ENCODE assay signal across 8 cellular contexts in genomic region chr12:122421815-122422737, GRCh38. TPM values are rescaled to one million over a fixed set of nuclear protein-coding genes. Genes with fewer than 3 reads are reported as not detected.
DNase-seq lines count a peak whose midpoint lies in the region; ATAC-seq, FAIRE-seq and TF ChIP-seq lines count a peak whose summit lies in the region.

TSS of gene CLIP1 (minus strand) at chr12:122422669. CDS start at chr12:122380452, 42,217 bp downstream.

- no peak for TF ChIP-seq EP300 in A549 (IDR thresholded peaks at IDR 0.05)

- H3K9me3 ChIP-seq in A549 (no peaks in the 10 kb centered on the region), endodermal cell (ENCODE audit: control insufficient read depth, low read length) (no peaks in the 10 kb centered on the region), mesodermal cell (ENCODE audit: control insufficient read depth, low read length) (no peaks in the 10 kb centered on the region)

- POLR2A ChIA-PET in A549 (lab: Yijun Ruan, JAX), result interaction anchor here (0.6 to 3.2 kb wide), 7 partner anchors 15 to 105 kb away, joined by 3 to 55 read pairs (median 3); partner anchors contain the start of genes KNTC1 and RSRC2

- TF ChIP-seq POLR2A in A549 (IDR thresholded peaks at IDR 0.05; ENCODE audit: low read length) (peak; percentile 45; the same call in 1 of the 2 replicates), GM15510 (IDR thresholded peaks at IDR 0.05; ENCODE audit: borderline replicate concordance, extremely low read depth, insufficient read length) (peak; percentile 70)

- TF ChIP-seq RAD21 in A549 (conservative IDR thresholded peaks at IDR 0.05 in 1 of 2, IDR thresholded peaks at IDR 0.05 in 1 of 2), result peak; percentile 58 to 78

- H3K9ac ChIP-seq in endodermal cell (ENCODE audit: extremely low read depth, low read length, poor library complexity, severe bottlenecking), result peak within 1 kb of the TSS; percentile 97

- H3K36me3 ChIP-seq in endodermal cell (ENCODE audit: control insufficient read depth, insufficient read depth, low read length), result peaks cover 1% of the 10 kb centered on the region
- no peaks in the 10 kb centered on the region for H3K36me3 ChIP-seq in mesodermal cell (ENCODE audit: control insufficient read depth, insufficient read depth, low read length)

- H3K27ac Mint-ChIP-seq in endodermal cell, result peak within 1 kb of the TSS; percentile 99

- no peaks in the 10 kb centered on the region for H3K9me3 Mint-ChIP-seq in endodermal cell

- peak within 1 kb of the TSS; percentile 79 for H3K4me3 ChIP-seq in A549
- peak within 1 kb of the TSS; percentile 96 for H3K4me3 ChIP-seq in endodermal cell (ENCODE audit: low read length)
- peak within 1 kb of the TSS; percentile 79 for H3K4me3 ChIP-seq in mesodermal cell (ENCODE audit: extremely low read depth, insufficient read depth, low read length, poor library complexity, severe bottlenecking)

- FAIRE-seq in A549 (lab: Jason Lieb, UNC), result no peak

- no peaks in the 10 kb centered on the region for H3K27me3 ChIP-seq in endodermal cell (ENCODE audit: control insufficient read depth, insufficient read depth, low read length, poor library complexity, severe bottlenecking)

- TF ChIP-seq CTCF in A549 (IDR thresholded peaks at IDR 0.05) (peak; percentile 60), endodermal cell (conservative IDR thresholded peaks at IDR 0.05) (peak; percentile 69)

- WGBS in A549 (ENCODE audit: missing lambda C conversion rate), result 2% methylated on average over 31 of the region's 120 CpGs
- 0% methylated on average over 21 to 120 of the region's 120 CpGs for WGBS in endodermal cell (ENCODE audit: insufficient coverage in 1 of 2, insufficient read length in 1 of 2), 2 experiments
- 0% methylated on average over 75 to 92 of the region's 120 CpGs for WGBS in mesodermal cell (ENCODE audit: insufficient coverage in 2 of 2), 2 experiments

- DNase-seq in A549 (ENCODE audit: low read depth in 1 of 2, low spot score in 1 of 2), result peak; percentile 40 to 79
- DNase-seq in NCI-H510A treated with DMSO at 0.1 percent for 48 hours (lab: John Stamatoyannopoulos, UW), result peak; percentile 61
- DNase-seq in activated CD8-positive, alpha-beta memory T cell treated with anti-CD3 and anti-CD28 coated beads for 48 hours (ENCODE audit: low read depth in 2 of 3, low spot score in 2 of 3), result peak in 2 of 3 experiments; percentile 40 to 43
- DNase-seq in endodermal cell, result peak; percentile 92
- peak; percentile 12 to 16 for DNase-seq in stimulated activated CD8-positive, alpha-beta memory T cell treated with anti-CD3 and anti-CD28 coated beads, Interleukin-7, amount 100 ng/mL, for 1 hour (ENCODE audit: low read depth in 2 of 2)

- H3K27ac ChIP-seq in A549 (peak within 1 kb of the TSS; percentile 100), endodermal cell (ENCODE audit: low read depth, low read length) (peak within 1 kb of the TSS; percentile 99), mesodermal cell (ENCODE audit: low read depth, low read length, severe bottlenecking) (peak within 1 kb of the TSS; percentile 97)

- CTCF ChIA-PET in A549 (lab: Yijun Ruan, JAX), result interaction anchor here (0.7 to 5.0 kb wide), 15 partner anchors 9 to 66 kb away, joined by 3 to 79 read pairs (median 3); no protein-coding TSS in a partner anchor

- H3K4me1 ChIP-seq in A549 (peaks cover 48% of the 10 kb centered on the region), endodermal cell (ENCODE audit: control insufficient read depth, insufficient read depth, low read length) (peaks cover 3% of the 10 kb centered on the region), mesodermal cell (ENCODE audit: control insufficient read depth, insufficient read depth, low read length, poor library complexity, severe bottlenecking) (peaks cover 16% of the 10 kb centered on the region)

- peak within 1 kb of the TSS; percentile 87 for H3K4me2 ChIP-seq in A549

- peaks cover 20% of the 10 kb centered on the region for H3K4me1 Mint-ChIP-seq in endodermal cell

- H3K27me3 Mint-ChIP-seq in endodermal cell (ENCODE audit: insufficient read depth), result no peaks in the 10 kb centered on the region

- H3K4me3 Mint-ChIP-seq in endodermal cell, result peak within 1 kb of the TSS; percentile 85

- ATAC-seq in A549, result peak; percentile 80 to 86
- peak; percentile 49 for ATAC-seq in HG02973 (IDR thresholded peaks at IDR 0.05; ENCODE audit: unreplicated experiment)

- H3K36me3 Mint-ChIP-seq in endodermal cell (ENCODE audit: low read depth), result no peaks in the 10 kb centered on the region

TF ChIP-seq in A549, 52 proteins besides CTCF, POLR2A, EP300 and RAD21:
- TF ChIP-seq MAX (IDR thresholded peaks at IDR 0.05), result peak; percentile 32
- TF ChIP-seq HOXB5 (CRISPR knock-in tag; IDR thresholded peaks at IDR 0.05), result no peak
- TF ChIP-seq CHD4 (IDR thresholded peaks at IDR 0.05; ENCODE audit: borderline replicate concordance), result no peak
- peak; percentile 68 for TF ChIP-seq PHF8 (IDR thresholded peaks at IDR 0.05; ENCODE audit: borderline replicate concordance, low read depth)
- peak; percentile 59 for TF ChIP-seq SMC3 (IDR thresholded peaks at IDR 0.05)
- TF ChIP-seq JUN (IDR thresholded peaks at IDR 0.05), result peak in 1 of 2 experiments; percentile 63; a peak in 3 of 5 replicates
- peak; percentile 88; the same call in 1 of the 2 replicates for TF ChIP-seq HMGXB4 (CRISPR knock-in tag; IDR thresholded peaks at IDR 0.05; ENCODE audit: borderline replicate concordance)
- 0 out of 2 replicates have a peak, but pooled peaks have one; percentile 30 for TF ChIP-seq TP53 (CRISPR knock-in tag; IDR thresholded peaks at IDR 0.05)

RNA-seq across cellular contexts. Expression of gene CLIP1, which starts in this region (rescaled TPM):
- 133 and 149 TPM in 2 replicates for polyA plus RNA-seq in A549 (2011; rRNA removed)
- polyA plus RNA-seq in A549 (2012; cell fraction: cytosol; rRNA removed), result 49.1 and 54.3 TPM in 2 replicates
- polyA plus RNA-seq in A549 (2012; cell fraction: nucleus; rRNA removed), result 98.3 and 122 TPM in 2 replicates
- 43.0 to 49.7 TPM (median 44.4 TPM) in 3 replicates for polyA plus RNA-seq in A549 (2017; fragmentation: RNase III; extraction: RNeasy Plus Mini Kit Qiagen cat#74134 plus additional on column Dnase treatment)
- polyA minus RNA-seq in A549 (2011; rRNA and poly(A)+ RNA removed), result 217 and 263 TPM in 2 replicates
- 10 to 100 TPM; 56.5 to 65.1 TPM for total RNA-seq in endodermal cell
- polyA plus RNA-seq in endodermal cell (2013, experiment 1 of 2), result 33.3 TPM
- 35.1 TPM for polyA plus RNA-seq in endodermal cell (2013, experiment 2 of 2)
- polyA plus RNA-seq in mesodermal cell (2013, experiment 1 of 2), result 30.2 TPM
- polyA plus RNA-seq in mesodermal cell (2013, experiment 2 of 2), result 30.7 TPM

Comparison
In these comparisons a context has a peak if more than half of its experiments do, and no peak if none do; other contexts are left out.
1. Peak in every context shown above with its lines: DNase-seq, ATAC-seq, H3K4me3 ChIP-seq and H3K27ac ChIP-seq.
2. DNase-seq: peak in every context shown above with its lines; median percentile 92 in endodermal cell; 61 in NCI-H510A treated with DMSO at 0.1 percent for 48 hours; 60 in A549; 42 in activated CD8-positive, alpha-beta memory T cell treated with anti-CD3 and anti-CD28 coated beads for 48 hours; 14 in stimulated activated CD8-positive, alpha-beta memory T cell treated with anti-CD3 and anti-CD28 coated beads, Interleukin-7, amount 100 ng/mL, for 1 hour.